ENCODE assay signal across 8 cellular contexts in the genomic region with DNA sequence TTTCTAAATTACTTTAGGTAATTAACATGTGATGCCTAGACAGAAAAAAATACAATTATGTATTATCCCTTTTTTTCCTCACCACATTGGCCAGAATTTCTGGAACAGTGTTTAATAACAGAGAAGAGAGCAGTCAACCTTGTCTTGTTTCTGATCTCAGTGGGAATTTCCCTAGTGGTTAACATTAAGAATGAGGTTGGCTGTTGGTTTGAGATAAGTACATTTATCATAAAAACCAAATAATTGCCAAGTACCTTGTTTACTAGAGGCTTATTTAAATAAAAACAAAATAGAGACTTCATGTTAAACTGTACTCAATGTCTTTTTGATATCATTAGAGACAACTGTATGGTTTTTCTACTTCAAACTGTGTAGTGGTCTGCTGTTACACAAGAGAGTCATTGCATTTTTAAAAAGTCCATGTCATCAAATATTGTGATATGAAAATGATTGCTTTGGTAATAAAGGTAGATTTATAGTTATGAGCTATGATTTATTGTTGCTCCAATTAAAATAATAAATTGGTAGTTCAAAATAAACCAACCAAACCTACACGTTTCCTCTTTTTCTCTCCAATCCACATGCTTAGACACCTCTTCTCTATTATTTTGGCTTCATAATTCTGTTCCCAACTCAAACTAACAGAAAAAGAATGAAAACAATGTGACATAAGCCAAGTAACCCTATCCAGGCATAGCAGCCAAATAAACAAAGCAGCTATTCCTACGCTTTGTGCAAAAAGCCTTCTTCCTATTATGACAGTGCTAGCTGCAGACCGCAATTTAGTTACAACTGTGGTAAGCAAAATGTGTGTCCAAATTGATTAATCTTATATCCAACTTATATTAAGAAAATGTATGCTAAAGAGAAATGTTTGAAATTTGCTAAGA. TPM values are rescaled to one million over a fixed set of nuclear protein-coding genes. Genes with fewer than 3 reads are reported as not detected.
A peak's percentile ranks its signal among the peaks of the same experiment; 100 is the strongest.
DNase-seq lines count a peak whose midpoint lies in the region; ATAC-seq and TF ChIP-seq lines count a peak whose summit lies in the region.

No MANE protein-coding gene starts in this region.

- DNase-seq in AML-193 (lab: John Stamatoyannopoulos, UW) (peak; percentile 7 to 17), NCI-H526 treated with DMSO at 0.1 percent for 48 hours (lab: John Stamatoyannopoulos, UW) (peak; percentile 42), fibroblast of lung (ENCODE audit: low read depth in 2 of 2) (peak; percentile 64 to 69), SW480 (ENCODE audit: low spot score) (no peak), anterior cingulate cortex (lab: John Stamatoyannopoulos, UW) (no peak)
- DNase-seq in stimulated activated CD4-positive, alpha-beta T cell treated with anti-CD3 and anti-CD28 coated beads, Interleukin-4, amount 100 ng/mL, for 24 hours, result no peak

- H3K27ac Mint-ChIP-seq in stimulated activated naive CD8-positive, alpha-beta T cell treated with anti-CD3 and anti-CD28 coated beads, Interleukin-15, Interleukin-2, amounts not matched to agents 100 ng/mL and 50 ng/mL, for 24 hours, result peak overlapping the region; percentile 81

- H3K36me3 ChIP-seq in fibroblast of lung (ENCODE audit: control insufficient read depth, insufficient read depth, low read length), result no peaks in the 10 kb centered on the region

- peak overlapping the region; percentile 89 for H3K4me3 Mint-ChIP-seq in stimulated activated naive CD8-positive, alpha-beta T cell treated with anti-CD3 and anti-CD28 coated beads, Interleukin-15, Interleukin-2, amounts not matched to agents 100 ng/mL and 50 ng/mL, for 24 hours

- H3K27ac ChIP-seq in fibroblast of lung (ENCODE audit: insufficient read depth, low read length), result no peak overlapping the region

- H3K9me3 Mint-ChIP-seq in stimulated activated naive CD8-positive, alpha-beta T cell treated with anti-CD3 and anti-CD28 coated beads, Interleukin-15, Interleukin-2, amounts not matched to agents 100 ng/mL and 50 ng/mL, for 24 hours, result peaks cover 4% of the 10 kb centered on the region

- H3K4me1 Mint-ChIP-seq in stimulated activated naive CD8-positive, alpha-beta T cell treated with anti-CD3 and anti-CD28 coated beads, Interleukin-15, Interleukin-2, amounts not matched to agents 100 ng/mL and 50 ng/mL, for 24 hours (ENCODE audit: low read depth), result peaks cover 82% of the 10 kb centered on the region

- peaks cover 21% of the 10 kb centered on the region for H3K36me3 Mint-ChIP-seq in stimulated activated naive CD8-positive, alpha-beta T cell treated with anti-CD3 and anti-CD28 coated beads, Interleukin-15, Interleukin-2, amounts not matched to agents 100 ng/mL and 50 ng/mL, for 24 hours (ENCODE audit: low read depth)

- no peaks in the 10 kb centered on the region for H3K79me2 ChIP-seq in fibroblast of lung (ENCODE audit: control insufficient read depth, insufficient read depth, low read length)

- no peaks in the 10 kb centered on the region for H4K20me1 ChIP-seq in fibroblast of lung (ENCODE audit: control insufficient read depth, extremely low read depth, insufficient read depth, low read length)

- peak overlapping the region in 1 of 4 experiments; percentile 1 for H3K4me3 ChIP-seq in fibroblast of lung (replicated peaks in 1 of 4; ENCODE audit: control extremely low read depth in 1 of 4, insufficient read depth in 1 of 4, low read depth in 3 of 4, low read length in 4 of 4)

- H3K9ac ChIP-seq in fibroblast of lung (ENCODE audit: insufficient read depth, low read length), result no peak overlapping the region

- H3K27me3 ChIP-seq in fibroblast of lung (ENCODE audit: control insufficient read depth, insufficient read depth, low read length), result no peaks in the 10 kb centered on the region

- no peak overlapping the region for H3K4me2 ChIP-seq in fibroblast of lung (ENCODE audit: extremely low read depth, insufficient read depth, low read length)

- H3K27me3 Mint-ChIP-seq in stimulated activated naive CD8-positive, alpha-beta T cell treated with anti-CD3 and anti-CD28 coated beads, Interleukin-15, Interleukin-2, amounts not matched to agents 100 ng/mL and 50 ng/mL, for 24 hours, result no peaks in the 10 kb centered on the region

- H2AFZ ChIP-seq in fibroblast of lung (ENCODE audit: low read length), result no peak overlapping the region

- no peak for TF ChIP-seq CTCF in fibroblast of lung (conservative IDR thresholded peaks at IDR 0.05 in 1 of 2, IDR thresholded peaks at IDR 0.05 in 1 of 2; ENCODE audit: low read depth in 1 of 2, low read length in 2 of 2)

- no peaks in the 10 kb centered on the region for H3K4me1 ChIP-seq in fibroblast of lung (ENCODE audit: control insufficient read depth, extremely low read depth, insufficient read depth, low read length)

- peak; percentile 23 for ATAC-seq in GM21367 (IDR thresholded peaks at IDR 0.05; ENCODE audit: unreplicated experiment)

- no peaks in the 10 kb centered on the region for H3K9me3 ChIP-seq in fibroblast of lung (ENCODE audit: control insufficient read depth, insufficient read depth, low read depth, low read length)

RNA-seq across cellular contexts. Expression of a gene that starts 20.9 kb away (rescaled TPM):
- 104 and 113 TPM in 2 replicates for total RNA-seq in fibroblast of lung
- polyA plus RNA-seq in fibroblast of lung, result 66.5 and 96.4 TPM in 2 replicates
- 44.1 and 57.6 TPM in 2 replicates for polyA plus RNA-seq in fibroblast of lung (2012)
- 5.0 and 15.7 TPM in 2 replicates for polyA minus RNA-seq in fibroblast of lung (ENCODE audit: low replicate concordance)

Comparison
In these comparisons a context has a peak if more than half of its experiments do, and no peak if none do; other contexts are left out.
1. DNase-seq: peak in AML-193 (2 of 2), NCI-H526 treated with DMSO at 0.1 percent for 48 hours (single experiment) and fibroblast of lung (2 of 2); none in SW480 (single experiment), anterior cingulate cortex (0 of 58) and stimulated activated CD4-positive, alpha-beta T cell treated with anti-CD3 and anti-CD28 coated beads, Interleukin-4, amount 100 ng/mL, for 24 hours (single experiment).